7 cellular contexts compared by ENCODE assay signal in the genomic region with DNA sequence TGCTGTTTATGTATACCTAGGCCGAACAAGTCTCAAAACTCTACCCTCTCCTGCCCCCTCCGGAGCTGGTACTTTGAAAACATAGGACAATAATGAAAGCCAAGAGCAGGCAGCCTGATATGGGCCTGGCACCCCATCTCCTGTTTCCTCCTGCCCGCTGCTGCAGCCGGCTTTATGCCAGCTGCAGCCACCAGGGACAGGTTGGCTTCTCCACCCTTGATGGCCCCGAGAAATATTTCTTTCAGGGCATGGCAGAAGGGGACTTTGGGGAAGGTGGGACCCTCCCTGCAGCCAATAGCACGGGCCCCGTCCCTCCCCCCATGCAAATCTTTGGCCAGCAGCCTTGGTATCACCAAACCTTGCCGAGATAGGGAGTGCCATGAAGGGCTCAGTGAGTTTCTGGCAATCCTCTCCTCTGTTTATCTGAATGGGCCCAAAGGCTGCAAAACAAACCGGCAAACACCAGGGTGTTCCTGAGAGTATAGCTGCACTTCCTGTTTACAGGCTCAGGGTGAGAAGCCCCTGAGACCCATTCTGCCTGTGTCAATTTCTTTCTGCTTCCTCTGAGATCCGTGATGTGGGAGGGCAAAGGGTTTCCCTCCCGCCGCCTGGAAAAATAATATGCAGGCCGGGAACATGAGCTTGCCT.
A peak's percentile ranks its signal among the peaks of the same experiment; 100 is the strongest.
DNase-seq lines count a peak whose midpoint lies in the region; ATAC-seq, FAIRE-seq and TF ChIP-seq lines count a peak whose summit lies in the region.

No MANE protein-coding gene starts in this region.

- H3K9me3 ChIP-seq in small intestine (ENCODE audit: control insufficient read depth, low read depth) = no peaks in the 10 kb centered on the region

- no peak overlapping the region for H3K4me3 Mint-ChIP-seq in mesothelial cell of epicardium

- 21 to 38% (median 23%) methylated on average over 13 of the region's 13 CpGs for WGBS in small intestine, 3 donors

- H3K9me3 Mint-ChIP-seq in mesothelial cell of epicardium = peaks cover 4% of the 10 kb centered on the region

- H3K4me1 Mint-ChIP-seq in mesothelial cell of epicardium = peaks cover 9% of the 10 kb centered on the region

- H3K27me3 ChIP-seq in small intestine (ENCODE audit: control insufficient read depth in 2 of 2, insufficient read depth in 2 of 2, low read length in 2 of 2) = no peaks in the 10 kb centered on the region

- peak overlapping the region; percentile 24 to 80 for H3K27ac ChIP-seq in small intestine (ENCODE audit: low read depth in 1 of 2, low read length in 1 of 2)

- H3K4me3 ChIP-seq in small intestine (ENCODE audit: low read depth in 1 of 2, low read length in 2 of 2) = no peak overlapping the region

- peaks cover 2% of the 10 kb centered on the region for H3K36me3 Mint-ChIP-seq in mesothelial cell of epicardium

- no peak for TF ChIP-seq CTCF in mesothelial cell of epicardium (IDR thresholded peaks at IDR 0.05; ENCODE audit: unreplicated experiment)

- H3K4me1 ChIP-seq in small intestine (ENCODE audit: control insufficient read depth in 2 of 2, insufficient read depth in 1 of 2, low read depth in 1 of 2, low read length in 1 of 2) = no peaks in the 10 kb centered on the region

- no peak overlapping the region for H3K27ac Mint-ChIP-seq in mesothelial cell of epicardium

- FAIRE-seq in small intestine (lab: Jason Lieb, UNC) = no peak

- ATAC-seq in HG03280 (IDR thresholded peaks at IDR 0.05; ENCODE audit: unreplicated experiment) = no peak

- H3K36me3 ChIP-seq in small intestine (ENCODE audit: control insufficient read depth in 2 of 2, insufficient read depth in 2 of 2, low read length in 2 of 2) = no peaks in the 10 kb centered on the region

- TF ChIP-seq POLR2A in GM19099 (IDR thresholded peaks at IDR 0.05; ENCODE audit: extremely low read depth, insufficient read length, low read depth) = peak; percentile 34

- DNase-seq in HT-29 (ENCODE audit: low spot score) (peak; percentile 52), glomerular visceral epithelial cell (ENCODE audit: extremely low spot score) (peak; percentile 25), small intestine (peak; percentile 58), NCI-H2196 treated with DMSO at 0.1 percent for 48 hours (lab: John Stamatoyannopoulos, UW; ENCODE audit: unreplicated experiment) (no peak), mesothelial cell of epicardium (ENCODE audit: low spot score in 2 of 2, unreplicated experiment in 2 of 2) (no peak)

- H3K27me3 Mint-ChIP-seq in mesothelial cell of epicardium (ENCODE audit: low read depth) = no peaks in the 10 kb centered on the region

Comparison
In these comparisons a context has a peak if more than half of its experiments do, and no peak if none do; other contexts are left out.
1. DNase-seq: peak in HT-29 (single experiment), glomerular visceral epithelial cell (single experiment) and small intestine (single experiment); none in NCI-H2196 treated with DMSO at 0.1 percent for 48 hours (single experiment) and mesothelial cell of epicardium (0 of 2).